ENCODE assay signal across 11 cellular contexts in genomic region chr11:128341280-128341679, GRCh38.
DNase-seq lines count a peak whose midpoint lies in the region; ATAC-seq, FAIRE-seq and TF ChIP-seq lines count a peak whose summit lies in the region.
"Had no signal": no experiment of that assay in that cellular context is flagged by ENCODE, and none has a peak within 500 bp of the region (broad histone marks: within the 10 kb centered on the region; RNA-seq: fewer than 3 reads in every experiment).

No MANE protein-coding gene starts in this region.

- TF ChIP-seq CTCF in mucosa of descending colon (IDR thresholded peaks at IDR 0.05): no peak
- no peak for TF ChIP-seq CTCF in upper lobe of right lung (IDR thresholded peaks at IDR 0.05)
- TF ChIP-seq CTCF in pancreas (IDR thresholded peaks at IDR 0.05): no peak

- H3K9me3 ChIP-seq in mucosa of descending colon (no peaks in the 10 kb centered on the region), upper lobe of right lung (no peaks in the 10 kb centered on the region), pancreas (no peaks in the 10 kb centered on the region), aorta (ENCODE audit: control insufficient read depth, low read length) (no peaks in the 10 kb centered on the region)
- H3K9me3 ChIP-seq: adrenal gland, SJSA1 had no signal

- H3K4me3 ChIP-seq in mucosa of descending colon (no peak overlapping the region), upper lobe of right lung (no peak overlapping the region), pancreas (no peak overlapping the region), aorta (ENCODE audit: low read length in 2 of 2) (no peak overlapping the region)
- H3K4me3 ChIP-seq: adrenal gland, SJSA1 had no signal

- WGBS in pancreas, 2 donors: 79 to 84% methylated on average over 7 of the region's 7 CpGs
- 93 to 94% methylated on average over 7 of the region's 7 CpGs for WGBS in aorta, 2 donors

- H3K27ac ChIP-seq in upper lobe of right lung (peak overlapping the region; percentile 78), pancreas (no peak overlapping the region), aorta (ENCODE audit: low read depth in 1 of 2, low read length in 2 of 2) (no peak overlapping the region)
- H3K27ac ChIP-seq: SJSA1 had no signal

- DNase-seq in Right ventricle myocardium inferior (ENCODE audit: missing footprints) (no peak), Right ventricle myocardium superior (no peak), mucosa of descending colon (peak in 1 of 3 donors; percentile 40), upper lobe of right lung (no peak), pancreas (no peak), aorta (no peak)
- peak; percentile 42 for DNase-seq in activated naive CD4-positive, alpha-beta T cell treated with anti-CD3 and anti-CD28 coated beads, Interleukin-2, amount 50 U/mL, for 16 hours
- DNase-seq: NCI-H2029 treated with DMSO at 0.1 percent for 48 hours had no signal

- H3K4me1 ChIP-seq in mucosa of descending colon (ENCODE audit: low read depth) (peaks cover 9% of the 10 kb centered on the region), upper lobe of right lung (peaks cover 15% of the 10 kb centered on the region), pancreas (no peaks in the 10 kb centered on the region), aorta (ENCODE audit: control insufficient read depth in 1 of 2, insufficient read depth in 2 of 2, low read length in 2 of 2) (no peaks in the 10 kb centered on the region)
- H3K4me1 ChIP-seq: adrenal gland had no signal

- no peak for FAIRE-seq in pancreas (lab: Jason Lieb, UNC)

- intact Hi-C loops in Right ventricle myocardium inferior (cut with DNase I) (loop anchor here (2.0 kb wide), 1 partner anchor 76 kb away; no protein-coding TSS in a partner anchor), Right ventricle myocardium superior (cut with DNase I) (no loop called here), mucosa of descending colon (cut with DNase I, micrococcal nuclease) (no loop called here), upper lobe of right lung (cut with DNase I) (no loop called here), pancreas (cut with DNase I) (no loop called here), aorta (cut with DNase I) (no loop called here)

- H3K36me3 ChIP-seq in mucosa of descending colon (ENCODE audit: low read depth) (no peaks in the 10 kb centered on the region), upper lobe of right lung (no peaks in the 10 kb centered on the region), pancreas (no peaks in the 10 kb centered on the region), aorta (ENCODE audit: control insufficient read depth in 1 of 2, insufficient read depth in 2 of 2, low read length in 1 of 2) (no peaks in the 10 kb centered on the region)
- H3K36me3 ChIP-seq: adrenal gland, SJSA1 had no signal

- H3K27me3 ChIP-seq in upper lobe of right lung (no peaks in the 10 kb centered on the region), pancreas (no peaks in the 10 kb centered on the region), aorta (ENCODE audit: control insufficient read depth in 1 of 2, insufficient read depth in 2 of 2, low read length in 1 of 2) (no peaks in the 10 kb centered on the region)
- H3K27me3 ChIP-seq: adrenal gland, SJSA1 had no signal

- ATAC-seq in Right ventricle myocardium inferior (peak; percentile 42), Right ventricle myocardium superior (ENCODE audit: poor library complexity) (no peak), mucosa of descending colon (peak; percentile 51), upper lobe of right lung (no peak), GM18868 (IDR thresholded peaks at IDR 0.05; ENCODE audit: unreplicated experiment) (no peak), pancreas (no peak), aorta (ENCODE audit: low FRiP score) (no peak)

Comparison
In these comparisons a context has a peak if more than half of its experiments do, and no peak if none do; other contexts are left out.
1. ATAC-seq: peak in Right ventricle myocardium inferior (single experiment) and mucosa of descending colon (single experiment); none in Right ventricle myocardium superior (single experiment), upper lobe of right lung (single experiment), GM18868 (single experiment), pancreas (0 of 4) and aorta (single experiment).